ENCODE assay signal across 8 cellular contexts in genomic region chr5:115179068-115179958, GRCh38. TPM values are rescaled to one million over a fixed set of nuclear protein-coding genes. Genes with fewer than 3 reads are reported as not detected.
DNase-seq lines count a peak whose midpoint lies in the region; ATAC-seq and TF ChIP-seq lines count a peak whose summit lies in the region.

No MANE protein-coding gene starts in this region.

- peak overlapping the region; percentile 97 for H3K4me2 ChIP-seq in smooth muscle cell

- H2AFZ ChIP-seq in smooth muscle cell (ENCODE audit: low read depth), result peak overlapping the region; percentile 58

- 11% methylated on average over 75 of the region's 75 CpGs for WGBS in smooth muscle cell (ENCODE audit: low lambda C conversion rate)

- H3F3A ChIP-seq in smooth muscle cell (ENCODE audit: low read depth), result no peaks in the 10 kb centered on the region

- no peaks in the 10 kb centered on the region for H3K79me2 ChIP-seq in smooth muscle cell (ENCODE audit: low read depth)

- H3K27ac ChIP-seq in iPS-18a (ENCODE audit: low read length) (no peak overlapping the region), smooth muscle cell (ENCODE audit: low read depth) (no peak overlapping the region)

- peak; percentile 6 for ATAC-seq in HG03103 (IDR thresholded peaks at IDR 0.05; ENCODE audit: low read depth, unreplicated experiment)

- TF ChIP-seq CTCF in smooth muscle cell (IDR thresholded peaks at IDR 0.05; ENCODE audit: borderline replicate concordance, insufficient read depth, poor library complexity, severe bottlenecking), result no peak

- H3K9me3 ChIP-seq in iPS-18a (ENCODE audit: control insufficient read depth, low read depth, low read length), result no peaks in the 10 kb centered on the region
- no peaks in the 10 kb centered on the region for H3K9me3 ChIP-seq in smooth muscle cell (replicated peaks; ENCODE audit: low read depth)

- intact Hi-C loops in activated T-helper 1 cell treated with anti-CD3 and anti-CD28 coated beads, Interleukin-12 subunit alpha, Interleukin-12 subunit beta, Interleukin-2, Interleukin-4 antibody, amounts not matched to agents 30 ng/mL and 10 ng/mL and 1 ng/mL, durations not matched to agents 14 hours and 24 hours and 36 hours (cut with micrococcal nuclease), result loop anchor here (10.0 kb wide), 1 partner anchor 905 kb away; the partner anchor contains the start of gene COMMD10

- no peak overlapping the region for H3K9ac ChIP-seq in iPS-18a (ENCODE audit: low read length)
- H3K9ac ChIP-seq in smooth muscle cell (ENCODE audit: low read depth), result no peak overlapping the region

- H3K36me3 ChIP-seq in iPS-18a (ENCODE audit: control insufficient read depth, low read depth, low read length) (no peaks in the 10 kb centered on the region), smooth muscle cell (ENCODE audit: low read depth) (no peaks in the 10 kb centered on the region)

- peaks cover 10% of the 10 kb centered on the region for H3K4me1 Mint-ChIP-seq in activated T-helper 1 cell treated with anti-CD3 and anti-CD28 coated beads, Interleukin-12 subunit alpha, Interleukin-12 subunit beta, Interleukin-2, Interleukin-4 antibody, amounts not matched to agents 30 ng/mL and 10 ng/mL and 1 ng/mL, durations not matched to agents 14 hours and 24 hours and 36 hours (ENCODE audit: low read depth)

- H3K4me1 ChIP-seq in iPS-18a (ENCODE audit: control insufficient read depth, low read depth, low read length) (no peaks in the 10 kb centered on the region), smooth muscle cell (ENCODE audit: low read depth) (no peaks in the 10 kb centered on the region)

- H3K4me3 Mint-ChIP-seq in activated T-helper 1 cell treated with anti-CD3 and anti-CD28 coated beads, Interleukin-12 subunit alpha, Interleukin-12 subunit beta, Interleukin-2, Interleukin-4 antibody, amounts not matched to agents 30 ng/mL and 10 ng/mL and 1 ng/mL, durations not matched to agents 14 hours and 24 hours and 36 hours, result peak overlapping the region; percentile 83

- no peaks in the 10 kb centered on the region for H3K9me3 Mint-ChIP-seq in activated T-helper 1 cell treated with anti-CD3 and anti-CD28 coated beads, Interleukin-12 subunit alpha, Interleukin-12 subunit beta, Interleukin-2, Interleukin-4 antibody, amounts not matched to agents 30 ng/mL and 10 ng/mL and 1 ng/mL, durations not matched to agents 14 hours and 24 hours and 36 hours

- no peak overlapping the region for H3K27ac Mint-ChIP-seq in activated T-helper 1 cell treated with anti-CD3 and anti-CD28 coated beads, Interleukin-12 subunit alpha, Interleukin-12 subunit beta, Interleukin-2, Interleukin-4 antibody, amounts not matched to agents 30 ng/mL and 10 ng/mL and 1 ng/mL, durations not matched to agents 14 hours and 24 hours and 36 hours

- peaks cover 71% of the 10 kb centered on the region for H3K27me3 ChIP-seq in iPS-18a (ENCODE audit: control insufficient read depth, insufficient read depth, low read length)
- H3K27me3 ChIP-seq in smooth muscle cell (ENCODE audit: low read depth), result peaks cover 93% of the 10 kb centered on the region

- no peaks in the 10 kb centered on the region for H4K20me1 ChIP-seq in smooth muscle cell (ENCODE audit: low read depth)

- no peaks in the 10 kb centered on the region for H3K36me3 Mint-ChIP-seq in activated T-helper 1 cell treated with anti-CD3 and anti-CD28 coated beads, Interleukin-12 subunit alpha, Interleukin-12 subunit beta, Interleukin-2, Interleukin-4 antibody, amounts not matched to agents 30 ng/mL and 10 ng/mL and 1 ng/mL, durations not matched to agents 14 hours and 24 hours and 36 hours (ENCODE audit: low read depth)

- H3K27me3 Mint-ChIP-seq in activated T-helper 1 cell treated with anti-CD3 and anti-CD28 coated beads, Interleukin-12 subunit alpha, Interleukin-12 subunit beta, Interleukin-2, Interleukin-4 antibody, amounts not matched to agents 30 ng/mL and 10 ng/mL and 1 ng/mL, durations not matched to agents 14 hours and 24 hours and 36 hours (ENCODE audit: insufficient read depth), result peaks cover 88% of the 10 kb centered on the region

- H3K4me3 ChIP-seq in iPS-18a (ENCODE audit: low read length), result peak overlapping the region; percentile 55
- H3K4me3 ChIP-seq in smooth muscle cell, result peak overlapping the region; percentile 57

- peak; percentile 14 for DNase-seq in stimulated activated CD4-positive, alpha-beta T cell treated with anti-CD3 and anti-CD28 coated beads, Interleukin-15, amount 100 ng/mL, for 24 hours
- DNase-seq in stimulated activated CD4-positive, alpha-beta T cell treated with anti-CD3 and anti-CD28 coated beads, Interleukin-2, amount 100 ng/mL, for 48 hours, result no peak
- DNase-seq in activated T-helper 1 cell treated with anti-CD3 and anti-CD28 coated beads, Interleukin-12 subunit alpha, Interleukin-12 subunit beta, Interleukin-2, Interleukin-4 antibody, amounts not matched to agents 30 ng/mL and 10 ng/mL and 1 ng/mL, durations not matched to agents 14 hours and 24 hours and 36 hours (ENCODE audit: low spot score), result no peak
- DNase-seq in smooth muscle cell (lab: John Stamatoyannopoulos, UW; ENCODE audit: unreplicated experiment), result no peak
- DNase-seq in AML-193 (lab: John Stamatoyannopoulos, UW), result no peak
- no peak for DNase-seq in middle frontal gyrus (ENCODE audit: extremely low spot score, low spot score)

RNA-seq across cellular contexts. Expression of gene TRIM36, which starts 9.6 kb away (rescaled TPM):
- not detected in 2 replicates for total RNA-seq in activated T-helper 1 cell treated with anti-CD3 and anti-CD28 coated beads, Interleukin-12 subunit alpha, Interleukin-12 subunit beta, Interleukin-2, Interleukin-4 antibody, amounts not matched to agents 30 ng/mL and 10 ng/mL and 1 ng/mL, durations not matched to agents 14 hours and 24 hours and 36 hours
- 0.40 and 2.1 TPM in 2 replicates for total RNA-seq in smooth muscle cell
- polyA plus RNA-seq in smooth muscle cell, result 0.86 and 2.2 TPM in 2 replicates
